In genomic region chr22:44683237-44683636, GRCh38 we compare ENCODE assay signal across 18 cellular contexts. TPM values are rescaled to one million over a fixed set of nuclear protein-coding genes. Genes with fewer than 3 reads are reported as not detected.
DNase-seq lines count a peak whose midpoint lies in the region; ATAC-seq and TF ChIP-seq lines count a peak whose summit lies in the region.
"Had no signal": no experiment of that assay in that cellular context is flagged by ENCODE, and none has a peak within 500 bp of the region (broad histone marks: within the 10 kb centered on the region; RNA-seq: fewer than 3 reads in every experiment).

No MANE protein-coding gene starts in this region.

- H4K20me1 ChIP-seq in osteoblast (ENCODE audit: insufficient read depth, low read length): no peaks in the 10 kb centered on the region

- no peaks in the 10 kb centered on the region for H3K27me3 Mint-ChIP-seq in activated CD4-positive, alpha-beta T cell treated with anti-CD3 and anti-CD28 coated beads for 36 hours
- no peaks in the 10 kb centered on the region for H3K27me3 Mint-ChIP-seq in T-helper 2 cell treated with Interferon-gamma antibody and Interleukin-4, amounts not matched to agents 5 μg/mL and 100 μg/mL, for 36 hours (ENCODE audit: low read depth)

- H3K36me3 Mint-ChIP-seq in activated CD4-positive, alpha-beta T cell treated with anti-CD3 and anti-CD28 coated beads for 36 hours (ENCODE audit: low read depth): no peaks in the 10 kb centered on the region
- H3K36me3 Mint-ChIP-seq in T-helper 2 cell treated with Interferon-gamma antibody and Interleukin-4, amounts not matched to agents 5 μg/mL and 100 μg/mL, for 36 hours (ENCODE audit: low read depth): peaks cover 8% of the 10 kb centered on the region
- H3K36me3 Mint-ChIP-seq: naive B cell had no signal

- peak; percentile 68 for DNase-seq in activated CD4-positive, alpha-beta T cell treated with anti-CD3 and anti-CD28 coated beads for 36 hours
- DNase-seq in activated CD4-positive, alpha-beta T cell treated with anti-CD3 and anti-CD28 coated beads, Interleukin-2, amount 50 U/mL, for 4 hours: no peak
- DNase-seq in T-helper 2 cell treated with Interferon-gamma antibody and Interleukin-4, amounts not matched to agents 5 μg/mL and 100 μg/mL, for 36 hours (ENCODE audit: low spot score): peak; percentile 77
- peak; percentile 43 for DNase-seq in osteoblast (ENCODE audit: insufficient read length, low spot score, missing footprints)
- DNase-seq in cerebellar cortex (ENCODE audit: low spot score): no peak
- DNase-seq in T-helper 9 cell: no peak
- DNase-seq in NCI-H510A (lab: John Stamatoyannopoulos, UW): no peak
- DNase-seq: amygdala, Caco-2, left ventricle myocardium superior, naive B cell, NCI-H1092 treated with DMSO at 0.1 percent for 48 hours, PC-9 had no signal

- peaks cover 52% of the 10 kb centered on the region for H3K4me1 Mint-ChIP-seq in activated CD4-positive, alpha-beta T cell treated with anti-CD3 and anti-CD28 coated beads for 36 hours
- peaks cover 53% of the 10 kb centered on the region for H3K4me1 Mint-ChIP-seq in T-helper 2 cell treated with Interferon-gamma antibody and Interleukin-4, amounts not matched to agents 5 μg/mL and 100 μg/mL, for 36 hours (ENCODE audit: low read depth)

- H3K9me3 Mint-ChIP-seq in activated CD4-positive, alpha-beta T cell treated with anti-CD3 and anti-CD28 coated beads for 36 hours (ENCODE audit: low read depth): no peaks in the 10 kb centered on the region
- H3K9me3 Mint-ChIP-seq in T-helper 2 cell treated with Interferon-gamma antibody and Interleukin-4, amounts not matched to agents 5 μg/mL and 100 μg/mL, for 36 hours: no peaks in the 10 kb centered on the region
- H3K9me3 Mint-ChIP-seq: dendritic cell treated with granulocyte-macrophage colony-stimulating factor and Interleukin-4, amounts not matched to agents 40 ng/mL and 50 ng/mL, for 4 days had no signal

- no peak overlapping the region for H2AFZ ChIP-seq in osteoblast (ENCODE audit: low read length)
- H2AFZ ChIP-seq: PC-9 had no signal

- no peak for TF ChIP-seq CTCF in osteoblast (IDR thresholded peaks at IDR 0.05; ENCODE audit: extremely low read depth, low read depth, low read length)

- ATAC-seq in activated CD4-positive, alpha-beta T cell treated with anti-CD3 and anti-CD28 coated beads for 36 hours: no peak
- ATAC-seq in GM18907 (IDR thresholded peaks at IDR 0.05; ENCODE audit: unreplicated experiment): peak; percentile 37
- ATAC-seq: left ventricle myocardium superior, sciatic nerve had no signal

- no peaks in the 10 kb centered on the region for H3K36me3 ChIP-seq in osteoblast (ENCODE audit: insufficient read depth, low read length)
- H3K36me3 ChIP-seq: thoracic aorta had no signal

- no peak overlapping the region for H3K4me3 Mint-ChIP-seq in activated CD4-positive, alpha-beta T cell treated with anti-CD3 and anti-CD28 coated beads for 36 hours
- H3K4me3 Mint-ChIP-seq in T-helper 2 cell treated with Interferon-gamma antibody and Interleukin-4, amounts not matched to agents 5 μg/mL and 100 μg/mL, for 36 hours: peak overlapping the region; percentile 64
- H3K4me3 Mint-ChIP-seq: dendritic cell treated with granulocyte-macrophage colony-stimulating factor and Interleukin-4, amounts not matched to agents 40 ng/mL and 50 ng/mL, for 4 days had no signal

- CTCF ChIA-PET in activated CD4-positive, alpha-beta T cell treated with anti-CD3 and anti-CD28 coated beads for 36 hours (lab: Charles Lee): interaction anchor here (0.7 to 1.7 kb wide), 3 partner anchors 18 to 76 kb away, joined by 3 to 5 read pairs (median 3); no protein-coding TSS in a partner anchor

- intact Hi-C loops in activated CD4-positive, alpha-beta T cell treated with anti-CD3 and anti-CD28 coated beads for 36 hours (cut with DNase I, micrococcal nuclease): loop anchor here in 1 of 2 experiments (5.0 to 10.0 kb wide), 2 partner anchors 501 to 632 kb away; partner anchors contain the start of gene PARVG

- no peak overlapping the region for H3K4me3 ChIP-seq in osteoblast (ENCODE audit: insufficient read depth, low read length)
- H3K4me3 ChIP-seq: PC-9, thoracic aorta had no signal

- no peaks in the 10 kb centered on the region for H3K27me3 ChIP-seq in osteoblast (ENCODE audit: insufficient read depth, low read length)

- POLR2A ChIA-PET in activated CD4-positive, alpha-beta T cell treated with anti-CD3 and anti-CD28 coated beads for 36 hours (lab: Charles Lee): no interaction called here

- H3K4me2 ChIP-seq in osteoblast (ENCODE audit: insufficient read depth, low read length): no peak overlapping the region
- H3K4me2 ChIP-seq: PC-9 had no signal

- peaks cover 14% of the 10 kb centered on the region for H3K4me1 ChIP-seq in osteoblast (ENCODE audit: insufficient read depth, low read length)

- H3K9me3 ChIP-seq in osteoblast (ENCODE audit: low read depth, low read length): no peaks in the 10 kb centered on the region
- H3K9me3 ChIP-seq: Caco-2, thoracic aorta had no signal

- H3K27ac Mint-ChIP-seq in activated CD4-positive, alpha-beta T cell treated with anti-CD3 and anti-CD28 coated beads for 36 hours: peak overlapping the region; percentile 60
- peak overlapping the region; percentile 86 for H3K27ac Mint-ChIP-seq in T-helper 2 cell treated with Interferon-gamma antibody and Interleukin-4, amounts not matched to agents 5 μg/mL and 100 μg/mL, for 36 hours
- H3K27ac Mint-ChIP-seq: dendritic cell treated with granulocyte-macrophage colony-stimulating factor and Interleukin-4, amounts not matched to agents 40 ng/mL and 50 ng/mL, for 4 days had no signal

- H3K27ac ChIP-seq in osteoblast (ENCODE audit: low read depth, low read length): no peak overlapping the region
- H3K27ac ChIP-seq: 22Rv1, PC-9, thoracic aorta had no signal

- H3K79me2 ChIP-seq in osteoblast (ENCODE audit: insufficient read depth, low read length): no peaks in the 10 kb centered on the region

RNA-seq across cellular contexts. Expression of gene PRR5, which starts 18.8 kb away (rescaled TPM):
- total RNA-seq in activated CD4-positive, alpha-beta T cell treated with anti-CD3 and anti-CD28 coated beads for 36 hours: 10 to 100 TPM; 13.6 TPM
- total RNA-seq in osteoblast: 13.0 and 14.8 TPM in 2 replicates

Comparison
In these comparisons a context has a peak if more than half of its experiments do, and no peak if none do; other contexts are left out.
1. DNase-seq: peak in activated CD4-positive, alpha-beta T cell treated with anti-CD3 and anti-CD28 coated beads for 36 hours (single experiment), T-helper 2 cell treated with Interferon-gamma antibody and Interleukin-4, amounts not matched to agents 5 μg/mL and 100 μg/mL, for 36 hours (single experiment) and osteoblast (single experiment); none in activated CD4-positive, alpha-beta T cell treated with anti-CD3 and anti-CD28 coated beads, Interleukin-2, amount 50 U/mL, for 4 hours (0 of 2), cerebellar cortex (single experiment), T-helper 9 cell (single experiment) and NCI-H510A (single experiment).